In genomic region chr2:216362730-216363129, GRCh38 we compare ENCODE assay signal across 16 cellular contexts. TPM values are rescaled to one million over a fixed set of nuclear protein-coding genes. Genes with fewer than 3 reads are reported as not detected.
DNase-seq lines count a peak whose midpoint lies in the region; FAIRE-seq and TF ChIP-seq lines count a peak whose summit lies in the region.
"Had no signal": no experiment of that assay in that cellular context is flagged by ENCODE, and none has a peak within 500 bp of the region (broad histone marks: within the 10 kb centered on the region; RNA-seq: fewer than 3 reads in every experiment).

No MANE protein-coding gene starts in this region.

- POLR2A ChIA-PET in AG04449 (lab: Yijun Ruan, JAX): interaction anchor here (0.9 to 1.7 kb wide), 3 partner anchors 10 to 13 kb away, joined by 3 to 12 read pairs (median 3); partner anchors contain the start of gene MARCHF4

- WGBS in adrenal gland, 4 donors: 45 to 58% (median 53%) methylated on average over 2 of the region's 2 CpGs

- H3K4me1 ChIP-seq in adrenal gland (replicated peaks in 1 of 2): no peaks in the 10 kb centered on the region
- H3K4me1 ChIP-seq: vagina had no signal

- H3K4me3 ChIP-seq in AG04449 (ENCODE audit: low read depth, low read length) (no peak overlapping the region), adrenal gland (no peak overlapping the region)
- H3K4me3 ChIP-seq: dorsolateral prefrontal cortex, vagina had no signal

- peak; percentile 74 for DNase-seq in AG04449 (ENCODE audit: low read depth, low spot score)
- DNase-seq in HPDE6-E6E7 (ENCODE audit: extremely low spot score): peak; percentile 63
- DNase-seq in RPMI7951 (ENCODE audit: low read depth): peak; percentile 78
- peak; percentile 66 for DNase-seq in fibroblast of peridontal ligament (ENCODE audit: extremely low read depth)
- no peak for DNase-seq in hippocampal formation (lab: John Stamatoyannopoulos, UW)
- no peak for DNase-seq in DMS153 treated with DMSO at 0.1 percent for 48 hours (lab: John Stamatoyannopoulos, UW; ENCODE audit: unreplicated experiment)
- no peak for DNase-seq in GM12891 (ENCODE audit: insufficient read length, low spot score)
- DNase-seq in adrenal gland: no peak
- DNase-seq: activated CD8-positive, alpha-beta T cell treated with anti-CD3 and anti-CD28 coated beads for 36 hours; activated naive CD4-positive, alpha-beta T cell treated with anti-CD3 and anti-CD28 coated beads, Interleukin-2, amount 10 ng/mL, durations not matched to agents 7 days and 5 days; dorsolateral prefrontal cortex; glutamatergic neuron; NCI-H1417 had no signal

- FAIRE-seq in GM12891 (lab: Jason Lieb, UNC): no peak

- intact Hi-C loops in adrenal gland (cut with DNase I): no loop called here

- TF ChIP-seq POLR2A in GM12891 (IDR thresholded peaks at IDR 0.05; ENCODE audit: low read depth, low read length) (no peak), adrenal gland (IDR thresholded peaks at IDR 0.05) (no peak)

- CTCF ChIA-PET in AG04449 (lab: Yijun Ruan, JAX): interaction anchor here (0.6 to 1.5 kb wide), 5 partner anchors 10 to 253 kb away, joined by 3 to 6 read pairs (median 3); partner anchors contain the start of gene MARCHF4

- no peaks in the 10 kb centered on the region for H3K36me3 ChIP-seq in adrenal gland (replicated peaks in 1 of 2)
- H3K36me3 ChIP-seq: vagina had no signal

- H3K27me3 ChIP-seq in adrenal gland: peaks cover 3% of the 10 kb centered on the region
- H3K27me3 ChIP-seq: vagina had no signal

- TF ChIP-seq CTCF in AG04449 (IDR thresholded peaks at IDR 0.05; ENCODE audit: insufficient read depth, low read length, missing control alignments): no peak
- no peak for TF ChIP-seq CTCF in adrenal gland (IDR thresholded peaks at IDR 0.05)

- H3K27ac ChIP-seq in adrenal gland: no peak overlapping the region
- H3K27ac ChIP-seq: dorsolateral prefrontal cortex, HL-60, vagina had no signal

- H3K9me3 ChIP-seq in adrenal gland (replicated peaks in 1 of 3): no peaks in the 10 kb centered on the region
- H3K9me3 ChIP-seq: vagina had no signal

TF ChIP-seq in GM12891, 5 proteins besides CTCF, POLR2A, EP300 and RAD21:
- TF ChIP-seq POLR2AphosphoS5 (IDR thresholded peaks at IDR 0.05; ENCODE audit: low read depth, low read length) (no peak), POU2F2 (IDR thresholded peaks at IDR 0.05; ENCODE audit: low read depth, low read length) (no peak), PAX5 (IDR thresholded peaks at IDR 0.05; ENCODE audit: insufficient read depth, low read length, severe bottlenecking) (no peak), SPI1 (IDR thresholded peaks at IDR 0.05; ENCODE audit: low read depth, low read length) (no peak), TAF1 (IDR thresholded peaks at IDR 0.05; ENCODE audit: low read depth, low read length) (no peak)

RNA-seq across cellular contexts. Expression of gene MARCHF4, which starts 9.6 kb away (rescaled TPM):
- total RNA-seq in RPMI7951 (2014; rRNA removed; shearing (Covaris generic)): 0.29 and 0.48 TPM in 2 replicates
- not detected for polyA plus RNA-seq in GM12891 (2012; ENCODE audit: low read depth, missing spikeins)
- total RNA-seq in adrenal gland: 1 to 10 TPM in 1 of 8 donors, under 1 TPM in 2, not detected in 5; 0.13 to 1.8 (median 0.96) TPM
- under 1 TPM; 0.40 to 0.97 (median 0.97) TPM for polyA plus RNA-seq in adrenal gland
- total RNA-seq: activated CD8-positive, alpha-beta T cell treated with anti-CD3 and anti-CD28 coated beads for 36 hours; liver; vagina had no signal
- polyA plus RNA-seq: liver had no signal

RNA-seq across cellular contexts. Expression of gene SMARCAL1, which starts 49.6 kb away (rescaled TPM):
- total RNA-seq in RPMI7951 (2014; rRNA removed; shearing (Covaris generic)): 9.3 and 9.8 TPM in 2 replicates
- 16.6 TPM for polyA plus RNA-seq in GM12891 (2012; ENCODE audit: low read depth, missing spikeins)
- 10 to 100 TPM; 15.3 to 28.9 (median 24.2) TPM for total RNA-seq in adrenal gland
- polyA plus RNA-seq in adrenal gland: 10 to 100 TPM in 2 of 3 donors, 1 to 10 TPM in 1; 8.2 to 20.6 (median 15.7) TPM

Comparison
In these comparisons a context has a peak if more than half of its experiments do, and no peak if none do; other contexts are left out.
1. DNase-seq: peak in AG04449 (single experiment), HPDE6-E6E7 (single experiment), RPMI7951 (single experiment) and fibroblast of peridontal ligament (single experiment); none in hippocampal formation (0 of 2), DMS153 treated with DMSO at 0.1 percent for 48 hours (single experiment), GM12891 (single experiment) and adrenal gland (0 of 7).